8 cellular contexts compared by ENCODE assay signal in the genomic region with DNA sequence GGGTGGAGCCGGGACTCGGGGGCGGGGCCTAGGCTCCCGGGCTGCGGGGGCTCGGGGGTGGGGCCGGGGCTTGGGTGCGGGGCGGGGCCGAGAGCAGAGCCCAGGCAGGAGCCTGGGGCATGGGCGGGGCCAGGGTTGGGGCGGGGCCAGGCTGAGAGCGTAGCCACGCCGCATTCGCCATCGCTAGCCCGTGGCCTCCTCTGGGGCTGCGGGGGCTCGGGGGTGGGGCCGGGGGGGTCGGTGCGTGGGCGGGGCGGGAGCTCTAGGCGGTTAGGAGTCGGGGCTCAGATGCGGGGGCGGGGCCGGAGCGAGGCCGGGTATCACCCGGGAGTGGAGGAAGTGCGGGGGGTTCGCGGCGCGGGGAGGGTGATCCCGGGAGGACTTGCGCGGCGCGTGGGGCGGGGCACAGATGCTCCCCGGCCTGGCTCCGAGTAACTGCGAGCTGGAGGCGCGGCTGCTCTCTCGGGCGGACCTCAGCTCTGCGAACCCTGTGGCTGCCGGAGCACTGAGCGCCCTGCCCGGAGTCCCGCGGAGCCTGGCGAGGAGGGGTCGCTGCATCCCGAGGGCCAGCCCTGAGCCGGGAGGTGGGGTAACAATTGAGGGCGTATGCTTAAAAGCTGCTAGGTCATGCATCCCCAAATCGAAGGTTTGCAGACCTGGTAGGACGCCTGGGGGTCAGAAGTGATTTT. TPM values are rescaled to one million over a fixed set of nuclear protein-coding genes. Genes with fewer than 3 reads are reported as not detected.
DNase-seq lines count a peak whose midpoint lies in the region; ATAC-seq and TF ChIP-seq lines count a peak whose summit lies in the region.

No MANE protein-coding gene starts in this region.

- peak in 1 of 4 experiments; percentile 20 for TF ChIP-seq CTCF in prostate gland (IDR thresholded peaks at IDR 0.05)
- no peak for TF ChIP-seq CTCF in upper lobe of right lung (IDR thresholded peaks at IDR 0.05)

- no peaks in the 10 kb centered on the region for H3K27me3 Mint-ChIP-seq in T-helper 17 cell

- intact Hi-C loops in left ventricle myocardium superior (cut with micrococcal nuclease) (no loop called here), prostate gland (cut with DNase I) (loop anchor here (5.0 to 10.0 kb wide), 2 partner anchors 114 to 391 kb away; a partner anchor contains a TSS), upper lobe of right lung (cut with DNase I) (no loop called here)

- H3K36me3 Mint-ChIP-seq in T-helper 17 cell (ENCODE audit: low read depth), result no peaks in the 10 kb centered on the region

- H3K4me3 Mint-ChIP-seq in T-helper 17 cell, result peak overlapping the region; percentile 83

- peaks cover 24% of the 10 kb centered on the region for H3K4me1 Mint-ChIP-seq in T-helper 17 cell

- H3K36me3 ChIP-seq in prostate gland, result no peaks in the 10 kb centered on the region
- peaks cover 10% of the 10 kb centered on the region for H3K36me3 ChIP-seq in upper lobe of right lung

- peak overlapping the region; percentile 93 for H3K27ac ChIP-seq in angular gyrus (ENCODE audit: low read depth, low read length)
- peak overlapping the region; percentile 75 to 86 for H3K27ac ChIP-seq in prostate gland
- peak overlapping the region; percentile 61 for H3K27ac ChIP-seq in upper lobe of right lung

- 1% methylated on average over 44 of the region's 64 CpGs for WGBS in prostate gland

- H3K27ac Mint-ChIP-seq in T-helper 17 cell, result peak overlapping the region; percentile 39

- TF ChIP-seq POLR2A in GM15510 (IDR thresholded peaks at IDR 0.05; ENCODE audit: borderline replicate concordance, extremely low read depth, insufficient read length), result peak; percentile 51
- peak; percentile 74 for TF ChIP-seq POLR2A in prostate gland (IDR thresholded peaks at IDR 0.05)

- peak overlapping the region; percentile 61 to 83 for H3K4me3 ChIP-seq in prostate gland
- H3K4me3 ChIP-seq in upper lobe of right lung, result peak overlapping the region; percentile 54

- peak; percentile 93 for DNase-seq in NCI-H146 treated with DMSO at 0.1 percent for 48 hours (lab: John Stamatoyannopoulos, UW; ENCODE audit: unreplicated experiment)
- DNase-seq in T-helper 17 cell, result peak; percentile 78 to 97 (median 94)
- DNase-seq in left ventricle myocardium superior, result peak; percentile 99
- DNase-seq in prostate gland (ENCODE audit: low spot score), result peak; percentile 95
- peak; percentile 98 for DNase-seq in upper lobe of right lung

- H3K27me3 ChIP-seq in prostate gland (replicated peaks; ENCODE audit: insufficient read depth) (no peaks in the 10 kb centered on the region), upper lobe of right lung (no peaks in the 10 kb centered on the region)

- H3K4me1 ChIP-seq in prostate gland (replicated peaks) (no peaks in the 10 kb centered on the region), upper lobe of right lung (peaks cover 7% of the 10 kb centered on the region)

- H3K9me3 ChIP-seq in T-helper 17 cell (ENCODE audit: control insufficient read depth, low read length, poor library complexity, severe bottlenecking) (no peaks in the 10 kb centered on the region), prostate gland (no peaks in the 10 kb centered on the region), upper lobe of right lung (no peaks in the 10 kb centered on the region)

- ATAC-seq in HG02870 (IDR thresholded peaks at IDR 0.05; ENCODE audit: unreplicated experiment), result peak; percentile 59
- ATAC-seq in T-helper 17 cell, result peak; percentile 93
- peak; percentile 95 for ATAC-seq in left ventricle myocardium superior
- peak; percentile 97 for ATAC-seq in upper lobe of right lung

RNA-seq across cellular contexts. Expression of a gene that starts 0.4 kb away (rescaled TPM):
- total RNA-seq in T-helper 17 cell (10 to 100 TPM; 18.7 to 21.6 TPM), left ventricle myocardium superior (157 TPM), prostate gland (10 to 100 TPM; 58.8 to 74.1 TPM), upper lobe of right lung (33.9 TPM)

RNA-seq across cellular contexts. Expression of a gene that starts 56.9 kb away (rescaled TPM):
- total RNA-seq in T-helper 17 cell (not detected), left ventricle myocardium superior (not detected), prostate gland (1 to 10 TPM in 1 of 2 donors, not detected in 1; 1.7 TPM), upper lobe of right lung (not detected)

Comparison
In these comparisons a context has a peak if more than half of its experiments do, and no peak if none do; other contexts are left out.
1. Peak in every context shown above with its lines: DNase-seq, ATAC-seq, H3K4me3 ChIP-seq and H3K27ac ChIP-seq.